Comparison of ENCODE assay signal across 11 cellular contexts in genomic region chr6:167796668-167797031, GRCh38. TPM values are rescaled to one million over a fixed set of nuclear protein-coding genes. Genes with fewer than 3 reads are reported as not detected.
DNase-seq lines count a peak whose midpoint lies in the region; ATAC-seq and TF ChIP-seq lines count a peak whose summit lies in the region.
"Had no signal": no experiment of that assay in that cellular context is flagged by ENCODE, and none has a peak within 500 bp of the region (broad histone marks: within the 10 kb centered on the region; RNA-seq: fewer than 3 reads in every experiment).

No MANE protein-coding gene starts in this region.

- H3K9me3 Mint-ChIP-seq in activated CD8-positive, alpha-beta memory T cell treated with anti-CD3 and anti-CD28 coated beads, Interleukin-2, amount 10 ng/mL, durations not matched to agents 7 days and 5 days (ENCODE audit: low read depth): no peaks in the 10 kb centered on the region
- no peaks in the 10 kb centered on the region for H3K9me3 Mint-ChIP-seq in type B pancreatic cell
- H3K9me3 Mint-ChIP-seq: activated T-cell treated with anti-CD3 and anti-CD28 coated beads, Interleukin-2, amount 50 U/mL, for 4 hours had no signal

- H3K36me3 Mint-ChIP-seq in activated CD8-positive, alpha-beta memory T cell treated with anti-CD3 and anti-CD28 coated beads, Interleukin-2, amount 10 ng/mL, durations not matched to agents 7 days and 5 days: no peaks in the 10 kb centered on the region
- H3K36me3 Mint-ChIP-seq in type B pancreatic cell: peaks cover 4% of the 10 kb centered on the region

- no peak for TF ChIP-seq POLR2A in uterus (IDR thresholded peaks at IDR 0.05)

- no peaks in the 10 kb centered on the region for H3K4me1 ChIP-seq in uterus

- no peaks in the 10 kb centered on the region for H3K9me3 ChIP-seq in uterus

- peaks cover 65% of the 10 kb centered on the region for H3K27me3 Mint-ChIP-seq in activated CD8-positive, alpha-beta memory T cell treated with anti-CD3 and anti-CD28 coated beads, Interleukin-2, amount 10 ng/mL, durations not matched to agents 7 days and 5 days
- peaks cover 12% of the 10 kb centered on the region for H3K27me3 Mint-ChIP-seq in type B pancreatic cell

- CTCF ChIA-PET in activated CD8-positive, alpha-beta memory T cell treated with anti-CD3 and anti-CD28 coated beads, Interleukin-2, amount 10 ng/mL, durations not matched to agents 7 days and 5 days (lab: Charles Lee): no interaction called here

- H3K27me3 ChIP-seq in dorsolateral prefrontal cortex: peaks cover 0 to 22% (median 0%) of the 10 kb centered on the region in 45 donors
- H3K27me3 ChIP-seq in uterus: no peaks in the 10 kb centered on the region

- H3K27ac Mint-ChIP-seq in activated CD8-positive, alpha-beta memory T cell treated with anti-CD3 and anti-CD28 coated beads, Interleukin-2, amount 10 ng/mL, durations not matched to agents 7 days and 5 days: no peak overlapping the region
- no peak overlapping the region for H3K27ac Mint-ChIP-seq in type B pancreatic cell

- H3K36me3 ChIP-seq in uterus: no peaks in the 10 kb centered on the region

- no peak for DNase-seq in activated CD8-positive, alpha-beta memory T cell treated with anti-CD3 and anti-CD28 coated beads, Interleukin-2, amount 10 ng/mL, durations not matched to agents 7 days and 5 days
- DNase-seq in activated CD8-positive, alpha-beta memory T cell treated with anti-CD3 and anti-CD28 coated beads for 24 hours: no peak
- no peak for DNase-seq in dorsolateral prefrontal cortex
- peak; percentile 69 for DNase-seq in mesenteric fat pad (ENCODE audit: low spot score)
- DNase-seq in type B pancreatic cell (ENCODE audit: extremely low spot score, unreplicated experiment): peak; percentile 44
- no peak for DNase-seq in NK-92 treated with Interleukin-12 subunit alpha and Interleukin-12 subunit beta, amount 100 ng/mL, for 24 hours (lab: John Stamatoyannopoulos, UW)
- no peak for DNase-seq in SHP77 treated with DMSO at 0.1 percent for 48 hours (lab: John Stamatoyannopoulos, UW)
- no peak for DNase-seq in uterus
- DNase-seq: ACHN; activated T-cell treated with anti-CD3 and anti-CD28 coated beads, Interleukin-2, amount 50 U/mL, for 4 hours; stimulated activated CD4-positive, alpha-beta T cell treated with anti-CD3 and anti-CD28 coated beads, Interleukin-12 subunit alpha, Interleukin-12 subunit beta, amount 100 ng/mL, for 4 hours had no signal

- intact Hi-C loops in dorsolateral prefrontal cortex (cut with DNase I): loop anchor here in 1 of 2 donors (5.0 kb wide), 1 partner anchor 64 kb away; no protein-coding TSS in a partner anchor
- intact Hi-C loops in uterus (cut with DNase I; ENCODE audit: low total_unique reads): no loop called here

- TF ChIP-seq CTCF in dorsolateral prefrontal cortex (IDR thresholded peaks at IDR 0.05 in 54 of 56, conservative IDR thresholded peaks at IDR 0.05 in 2 of 56; ENCODE audit: low read depth in 1 of 56, partially characterized antibody in 56 of 56): peak in 1 of 56 donors; percentile 0
- TF ChIP-seq CTCF in type B pancreatic cell (conservative IDR thresholded peaks at IDR 0.05): no peak
- no peak for TF ChIP-seq CTCF in uterus (IDR thresholded peaks at IDR 0.05)

- H3K4me3 ChIP-seq in dorsolateral prefrontal cortex: peak overlapping the region in 48 of 59 donors; percentile 3 to 53 (median 28)
- peak overlapping the region in 1 of 2 donors; percentile 10 for H3K4me3 ChIP-seq in uterus

- peaks cover 8% of the 10 kb centered on the region for H3K4me1 Mint-ChIP-seq in activated CD8-positive, alpha-beta memory T cell treated with anti-CD3 and anti-CD28 coated beads, Interleukin-2, amount 10 ng/mL, durations not matched to agents 7 days and 5 days
- H3K4me1 Mint-ChIP-seq in type B pancreatic cell (ENCODE audit: unreplicated experiment): peaks cover 15% of the 10 kb centered on the region

- H3K27ac ChIP-seq in dorsolateral prefrontal cortex: no peak overlapping the region
- no peak overlapping the region for H3K27ac ChIP-seq in uterus

- peak overlapping the region; percentile 36 for H3K4me3 Mint-ChIP-seq in activated CD8-positive, alpha-beta memory T cell treated with anti-CD3 and anti-CD28 coated beads, Interleukin-2, amount 10 ng/mL, durations not matched to agents 7 days and 5 days
- no peak overlapping the region for H3K4me3 Mint-ChIP-seq in type B pancreatic cell
- H3K4me3 Mint-ChIP-seq: activated T-cell treated with anti-CD3 and anti-CD28 coated beads, Interleukin-2, amount 50 U/mL, for 4 hours had no signal

- no peak for ATAC-seq in activated CD8-positive, alpha-beta memory T cell treated with anti-CD3 and anti-CD28 coated beads, Interleukin-2, amount 10 ng/mL, durations not matched to agents 7 days and 5 days

RNA-seq across cellular contexts. Expression of gene AFDN, which starts 30.1 kb away (rescaled TPM):
- total RNA-seq in activated CD8-positive, alpha-beta memory T cell treated with anti-CD3 and anti-CD28 coated beads, Interleukin-2, amount 10 ng/mL, durations not matched to agents 7 days and 5 days: 10 to 100 TPM; 38.7 to 94.6 TPM
- total RNA-seq in dorsolateral prefrontal cortex: 100 to 1,000 TPM in 117 of 120 experiments, 10 to 100 TPM in 3; 83.8 to 184 (median 126) TPM
- 82.3 TPM for total RNA-seq in mesenteric fat pad
- total RNA-seq in type B pancreatic cell (ENCODE audit: low replicate concordance): 140 and 154 TPM in 2 replicates
- 100 to 1,000 TPM in 2 of 4 donors, 10 to 100 TPM in 2; 64.6 to 210 (median 120) TPM for total RNA-seq in uterus

Comparison
In these comparisons a context has a peak if more than half of its experiments do, and no peak if none do; other contexts are left out.
1. DNase-seq: peak in mesenteric fat pad (single experiment) and type B pancreatic cell (single experiment); none in activated CD8-positive, alpha-beta memory T cell treated with anti-CD3 and anti-CD28 coated beads, Interleukin-2, amount 10 ng/mL, durations not matched to agents 7 days and 5 days (single experiment), activated CD8-positive, alpha-beta memory T cell treated with anti-CD3 and anti-CD28 coated beads for 24 hours (single experiment), dorsolateral prefrontal cortex (0 of 10), NK-92 treated with Interleukin-12 subunit alpha and Interleukin-12 subunit beta, amount 100 ng/mL, for 24 hours (single experiment), SHP77 treated with DMSO at 0.1 percent for 48 hours (single experiment) and uterus (0 of 2).